ENCODE assay signal across 8 cellular contexts in genomic region chr18:12934454-12935071, GRCh38. TPM values are rescaled to one million over a fixed set of nuclear protein-coding genes. Genes with fewer than 3 reads are reported as not detected.
DNase-seq lines count a peak whose midpoint lies in the region; ATAC-seq, FAIRE-seq and TF ChIP-seq lines count a peak whose summit lies in the region.

No MANE protein-coding gene starts in this region.

- no peaks in the 10 kb centered on the region for H3K27me3 ChIP-seq in K562 (ENCODE audit: control insufficient read depth in 2 of 2, insufficient read depth in 2 of 2, low read length in 2 of 2)
- no peaks in the 10 kb centered on the region for H3K27me3 ChIP-seq in skeletal muscle tissue (ENCODE audit: control insufficient read depth in 3 of 3, insufficient read depth in 3 of 3, low read length in 3 of 3)

- intact Hi-C loops in K562 (cut with micrococcal nuclease) = loop anchor here (1.0 to 5.0 kb wide), 4 partner anchors 44 to 542 kb away; no protein-coding TSS in a partner anchor

- TF ChIP-seq RAD21 in K562 (CRISPR knock-in tag; conservative IDR thresholded peaks at IDR 0.05 in 1 of 2, IDR thresholded peaks at IDR 0.05 in 1 of 2) = peak; percentile 95 to 99

- no peak overlapping the region for H3K9ac ChIP-seq in K562 (ENCODE audit: insufficient read depth in 1 of 2, low read depth in 2 of 2, low read length in 2 of 2)
- H3K9ac ChIP-seq in skeletal muscle tissue (ENCODE audit: low read depth in 1 of 3, low read length in 3 of 3) = no peak overlapping the region

- 12% methylated on average over 11 of the region's 11 CpGs for WGBS in K562 (ENCODE audit: insufficient coverage, low coverage, missing lambda C conversion rate)

- DNase-seq in NCI-H187 (lab: John Stamatoyannopoulos, UW) (peak; percentile 13 to 56), NCI-H187 treated with DMSO at 0.1 percent for 48 hours (lab: John Stamatoyannopoulos, UW) (no peak), NCI-H2107 treated with DMSO at 0.1 percent for 48 hours (lab: John Stamatoyannopoulos, UW; ENCODE audit: unreplicated experiment) (peak; percentile 33), K562 (ENCODE audit: extremely low read depth in 1 of 4, low spot score in 3 of 4) (peak; percentile 68 to 89 (median 74)), hypothalamus (lab: John Stamatoyannopoulos, UW) (peak in 47 of 51 donors; percentile 2 to 86 (median 53))

- H2AFZ ChIP-seq in K562 (ENCODE audit: low read depth, low read length) = peak overlapping the region; percentile 86

- BruUV-seq in K562 (replicated peaks; lab: Mats Ljungman, UMichigan) = no TSS peak

- H3K9me3 ChIP-seq in K562 (replicated peaks; ENCODE audit: control insufficient read depth, insufficient read depth, low read depth, low read length) (no peaks in the 10 kb centered on the region), skeletal muscle tissue (ENCODE audit: control insufficient read depth in 3 of 3, low read length in 3 of 3) (no peaks in the 10 kb centered on the region)

- H3K27ac ChIP-seq in K562 (ENCODE audit: extremely low read depth, low read depth, low read length) (no peak overlapping the region), skeletal muscle tissue (ENCODE audit: low read depth, low read length) (no peak overlapping the region)

- no peak overlapping the region for H3K4me2 ChIP-seq in K562 (ENCODE audit: insufficient read depth, low read length)

- peak; percentile 95 for ATAC-seq in K562
- ATAC-seq in GM18505 (IDR thresholded peaks at IDR 0.05; ENCODE audit: unreplicated experiment) = no peak

- TF ChIP-seq EP300 in K562 (IDR thresholded peaks at IDR 0.05; ENCODE audit: low read length) = no peak

- in situ Hi-C loops in K562 (cut with MboI) = loop anchor here (5.0 kb wide), 2 partner anchors 187 to 207 kb away; no protein-coding TSS in a partner anchor

- H3K79me2 ChIP-seq in K562 (ENCODE audit: control insufficient read depth, insufficient read depth, low read length) = no peaks in the 10 kb centered on the region

- no peaks in the 10 kb centered on the region for H3K36me3 ChIP-seq in K562 (ENCODE audit: control insufficient read depth, insufficient read depth, low read length)
- no peaks in the 10 kb centered on the region for H3K36me3 ChIP-seq in skeletal muscle tissue (ENCODE audit: control insufficient read depth in 3 of 3, insufficient read depth in 3 of 3, low read length in 3 of 3)

- no peak overlapping the region for H3K4me3 ChIP-seq in K562
- peak overlapping the region; percentile 19 to 49 (median 24) for H3K4me3 ChIP-seq in skeletal muscle tissue (ENCODE audit: low read length in 3 of 3)

- peak; percentile 92 to 98 (median 98) for TF ChIP-seq CTCF in K562 (IDR thresholded peaks at IDR 0.05 in 2 of 3, conservative IDR thresholded peaks at IDR 0.05 in 1 of 3; ENCODE audit: insufficient read depth in 2 of 3, low read depth in 1 of 3, low read length in 3 of 3)

- POLR2A ChIA-PET in K562 (lab: Yijun Ruan, JAX) = interaction anchor here (0.7 to 2.1 kb wide), 7 partner anchors 171 to 212 kb away, joined by 3 to 5 read pairs (median 3); no protein-coding TSS in a partner anchor

- peak; percentile 26 for FAIRE-seq in TTC549 (lab: Jason Lieb, UNC)
- FAIRE-seq in K562 (lab: Jason Lieb, UNC) = peak; percentile 97

- no peaks in the 10 kb centered on the region for H4K20me1 ChIP-seq in K562 (replicated peaks; ENCODE audit: control insufficient read depth, insufficient read depth, low read length)

- no peaks in the 10 kb centered on the region for H3K9me1 ChIP-seq in K562 (ENCODE audit: control insufficient read depth, insufficient read depth, low read length)

- TF ChIP-seq POLR2A in K562 (conservative IDR thresholded peaks at IDR 0.05) (no peak), GM18505 (IDR thresholded peaks at IDR 0.05; ENCODE audit: borderline replicate concordance, extremely low read depth, insufficient read depth, insufficient read length) (no peak)

- H3K4me1 ChIP-seq in K562 (replicated peaks in 1 of 2; ENCODE audit: control insufficient read depth in 2 of 2, insufficient read depth in 2 of 2, low read length in 2 of 2) (no peaks in the 10 kb centered on the region; a peak in 1 of 5 replicates), skeletal muscle tissue (ENCODE audit: control insufficient read depth in 3 of 3, insufficient read depth in 3 of 3, low read length in 3 of 3) (peaks cover 0 to 3% (median 0%) of the 10 kb centered on the region in 3 donors)

- CTCF ChIA-PET in K562 (lab: Yijun Ruan, JAX; ENCODE audit: low intra/inter-chr PET ratio) = interaction anchor here (1.5 to 2.7 kb wide), 3 partner anchors 190 to 543 kb away, joined by 7 to 49 read pairs (median 28); no protein-coding TSS in a partner anchor

TF ChIP-seq in K562, 482 proteins besides CTCF, POLR2A, EP300 and RAD21 (continues in another document):
- TF ChIP-seq ZNF707 (CRISPR knock-in tag; conservative IDR thresholded peaks at IDR 0.05) (no peak), NFATC3 (IDR thresholded peaks at IDR 0.05) (peak; percentile 49; the same call in 1 of the 2 replicates), PHB2 (IDR thresholded peaks at IDR 0.05; ENCODE audit: low read depth) (no peak), FOXA3 (CRISPR knock-in tag; conservative IDR thresholded peaks at IDR 0.05 in 1 of 2, IDR thresholded peaks at IDR 0.05 in 1 of 2) (no peak), CC2D1A (IDR thresholded peaks at IDR 0.05) (peak; percentile 84), ZNF584 (CRISPR knock-in tag; IDR thresholded peaks at IDR 0.05; ENCODE audit: low read depth) (no peak), CHD1 (IDR thresholded peaks at IDR 0.05; ENCODE audit: low read length) (no peak), ZNF668 (CRISPR knock-in tag; IDR thresholded peaks at IDR 0.05) (no peak), MTA1 (IDR thresholded peaks at IDR 0.05; ENCODE audit: borderline replicate concordance) (0 out of 2 replicates have a peak, but pooled peaks have one; percentile 41)

RNA-seq across cellular contexts. Expression of gene SEH1L, which starts 13.2 kb away (rescaled TPM):
- 114 and 160 TPM in 2 replicates for total RNA-seq in K562 (2011; cell fraction: chromatin; rRNA removed; ENCODE audit: low replicate concordance)
- total RNA-seq in K562 (2011; cell fraction: nucleolus; rRNA removed) = 43.2 and 44.6 TPM in 2 replicates
- 87.4 and 134 TPM in 2 replicates for total RNA-seq in K562 (2011; cell fraction: nucleoplasm; rRNA removed)
- total RNA-seq in K562 (2014; rRNA removed) = 59.9 and 62.2 TPM in 2 replicates
- total RNA-seq in K562 (2014; rRNA removed; fragmentation: Illumina TruSeq; extraction: Trizol) = 111 and 119 TPM in 2 replicates
- 90.9 and 94.8 TPM in 2 replicates for total RNA-seq in K562 (2015; rRNA removed; fragmentation: Illumina TruSeq; extraction: Trizol)
- total RNA-seq in K562 (2021) = 147 and 148 TPM in 2 replicates
- 124 and 180 TPM in 2 replicates for polyA plus RNA-seq in K562 (2011; rRNA removed)
- 106 and 107 TPM in 2 replicates for polyA plus RNA-seq in K562 (2011; cell fraction: cytosol; rRNA removed)
- 62.3 and 70.7 TPM in 2 replicates for polyA plus RNA-seq in K562 (2011; cell fraction: nucleus; rRNA removed)
- 36.1 and 73.0 TPM in 2 replicates for polyA plus RNA-seq in K562 (2012)
- polyA plus RNA-seq in K562 (2014; fragmentation: Illumina TruSeq; extraction: Trizol) = 88.3 and 108 TPM in 2 replicates
- polyA plus RNA-seq in K562 (2014; fragmentation: Nextera tagmentation; extraction: Ambion mirVana) = 100 to 1,000 TPM in 1 of 2 experiments, 10 to 100 TPM in 1; 83.6 to 108 TPM
- 73.1 and 79.0 TPM in 2 replicates for polyA plus RNA-seq in K562 (2014; rRNA removed)
- 296 and 323 TPM in 2 replicates for polyA minus RNA-seq in K562 (2011; rRNA and poly(A)+ RNA removed)
- 95.3 and 113 TPM in 2 replicates for polyA minus RNA-seq in K562 (2011; cell fraction: cytosol; rRNA and poly(A)+ RNA removed)
- 32.3 and 57.8 TPM in 2 replicates for polyA minus RNA-seq in K562 (2011; cell fraction: nucleus; rRNA and poly(A)+ RNA removed)
- 18.8 TPM for total RNA-seq in skeletal muscle tissue

RNA-seq across cellular contexts. Expression of gene PTPN2, which starts 50.5 kb away (rescaled TPM):
- total RNA-seq in K562 (2011; cell fraction: chromatin; rRNA removed; ENCODE audit: low replicate concordance) = 18.9 and 43.2 TPM in 2 replicates
- 13.0 and 20.3 TPM in 2 replicates for total RNA-seq in K562 (2011; cell fraction: nucleolus; rRNA removed)
- 23.4 and 36.6 TPM in 2 replicates for total RNA-seq in K562 (2011; cell fraction: nucleoplasm; rRNA removed)
- 33.1 and 38.3 TPM in 2 replicates for total RNA-seq in K562 (2014; rRNA removed)
- total RNA-seq in K562 (2014; rRNA removed; fragmentation: Illumina TruSeq; extraction: Trizol) = 56.4 and 67.9 TPM in 2 replicates
- 63.6 and 66.4 TPM in 2 replicates for total RNA-seq in K562 (2015; rRNA removed; fragmentation: Illumina TruSeq; extraction: Trizol)
- 37.6 and 40.3 TPM in 2 replicates for total RNA-seq in K562 (2021)
- polyA plus RNA-seq in K562 (2011; rRNA removed) = 39.9 and 44.8 TPM in 2 replicates
- 7.5 and 17.5 TPM in 2 replicates for polyA plus RNA-seq in K562 (2011; cell fraction: cytosol; rRNA removed)
- 15.5 and 21.0 TPM in 2 replicates for polyA plus RNA-seq in K562 (2011; cell fraction: nucleus; rRNA removed)
- 36.4 and 37.3 TPM in 2 replicates for polyA plus RNA-seq in K562 (2012)
- 48.1 and 58.3 TPM in 2 replicates for polyA plus RNA-seq in K562 (2014; fragmentation: Illumina TruSeq; extraction: Trizol)
- polyA plus RNA-seq in K562 (2014; fragmentation: Nextera tagmentation; extraction: Ambion mirVana) = 10 to 100 TPM; 36.6 to 46.3 TPM
- 35.0 and 43.8 TPM in 2 replicates for polyA plus RNA-seq in K562 (2014; rRNA removed)
- 46.7 and 65.3 TPM in 2 replicates for polyA minus RNA-seq in K562 (2011; rRNA and poly(A)+ RNA removed)
- polyA minus RNA-seq in K562 (2011; cell fraction: cytosol; rRNA and poly(A)+ RNA removed) = 14.0 and 24.8 TPM in 2 replicates
- polyA minus RNA-seq in K562 (2011; cell fraction: nucleus; rRNA and poly(A)+ RNA removed) = 11.2 and 19.8 TPM in 2 replicates
- total RNA-seq in skeletal muscle tissue = 17.2 TPM

RNA-seq across cellular contexts. Expression of gene CEP192, which starts 56.6 kb away (rescaled TPM):
- total RNA-seq in K562 (2011; cell fraction: chromatin; rRNA removed; ENCODE audit: low replicate concordance) = 63.0 and 175 TPM in 2 replicates
- 44.0 and 64.6 TPM in 2 replicates for total RNA-seq in K562 (2011; cell fraction: nucleolus; rRNA removed)
- total RNA-seq in K562 (2011; cell fraction: nucleoplasm; rRNA removed) = 59.5 and 69.4 TPM in 2 replicates
- total RNA-seq in K562 (2014; rRNA removed) (27.5 and 31.3 TPM in 2 replicates), K562 (2014; rRNA removed; fragmentation: Illumina TruSeq; extraction: Trizol) (45.9 and 47.3 TPM in 2 replicates), K562 (2015; rRNA removed; fragmentation: Illumina TruSeq; extraction: Trizol) (45.1 and 48.0 TPM in 2 replicates), K562 (2021) (35.8 and 41.6 TPM in 2 replicates), skeletal muscle tissue (56.9 TPM)
- polyA plus RNA-seq in K562 (2011; rRNA removed) (51.9 and 54.4 TPM in 2 replicates), K562 (2014; fragmentation: Illumina TruSeq; extraction: Trizol) (30.7 and 37.9 TPM in 2 replicates), K562 (2014; fragmentation: Nextera tagmentation; extraction: Ambion mirVana) (10 to 100 TPM; 14.4 to 30.5 TPM), K562 (2014; rRNA removed) (30.9 and 34.9 TPM in 2 replicates)
- 16.3 and 30.9 TPM in 2 replicates for polyA plus RNA-seq in K562 (2011; cell fraction: cytosol; rRNA removed)
- polyA plus RNA-seq in K562 (2011; cell fraction: nucleus; rRNA removed) = 67.0 and 100 TPM in 2 replicates
- polyA plus RNA-seq in K562 (2012) = 23.2 and 25.4 TPM in 2 replicates
- 109 and 127 TPM in 2 replicates for polyA minus RNA-seq in K562 (2011; rRNA and poly(A)+ RNA removed)
- polyA minus RNA-seq in K562 (2011; cell fraction: cytosol; rRNA and poly(A)+ RNA removed) = 34.9 and 45.1 TPM in 2 replicates
- 63.0 and 107 TPM in 2 replicates for polyA minus RNA-seq in K562 (2011; cell fraction: nucleus; rRNA and poly(A)+ RNA removed)
